ENCODE assay signal across 19 cellular contexts in genomic region chr2:159003555-159003954, GRCh38. TPM values are rescaled to one million over a fixed set of nuclear protein-coding genes. Genes with fewer than 3 reads are reported as not detected.
DNase-seq lines count a peak whose midpoint lies in the region; ATAC-seq and TF ChIP-seq lines count a peak whose summit lies in the region.
"Had no signal": no experiment of that assay in that cellular context is flagged by ENCODE, and none has a peak within 500 bp of the region (broad histone marks: within the 10 kb centered on the region; RNA-seq: fewer than 3 reads in every experiment).

No MANE protein-coding gene starts in this region.

- ATAC-seq in left cardiac atrium = peak; percentile 32 to 34
- no peak for ATAC-seq in HG03432 (IDR thresholded peaks at IDR 0.05; ENCODE audit: unreplicated experiment)

- no peak overlapping the region for H3K4me3 ChIP-seq in right atrium auricular region
- H3K4me3 ChIP-seq in stomach smooth muscle (ENCODE audit: low read length in 2 of 2) = no peak overlapping the region
- no peak overlapping the region for H3K4me3 ChIP-seq in smooth muscle cell
- H3K4me3 ChIP-seq: MG63, SK-N-MC had no signal

- 98% methylated on average over 13 of the region's 13 CpGs for WGBS in smooth muscle cell (ENCODE audit: low lambda C conversion rate)

- H3K27me3 ChIP-seq in right atrium auricular region (no peaks in the 10 kb centered on the region), stomach smooth muscle (ENCODE audit: control insufficient read depth in 1 of 2, insufficient read depth in 2 of 2, low read length in 2 of 2) (no peaks in the 10 kb centered on the region), smooth muscle cell (ENCODE audit: low read depth) (no peaks in the 10 kb centered on the region)
- H3K27me3 ChIP-seq: MG63 had no signal

- no peaks in the 10 kb centered on the region for H3F3A ChIP-seq in smooth muscle cell (ENCODE audit: low read depth)

- H3K4me1 ChIP-seq in right atrium auricular region (peaks cover 0 to 37% of the 10 kb centered on the region in 2 donors), stomach smooth muscle (ENCODE audit: control insufficient read depth, insufficient read depth, low read length) (peaks cover 28% of the 10 kb centered on the region), smooth muscle cell (ENCODE audit: low read depth) (no peaks in the 10 kb centered on the region)

- no peak overlapping the region for H3K27ac Mint-ChIP-seq in endothelial cell (ENCODE audit: unreplicated experiment)

- H3K4me3 Mint-ChIP-seq in endothelial cell (ENCODE audit: unreplicated experiment) = peak overlapping the region; percentile 9

- H3K79me2 ChIP-seq in smooth muscle cell (ENCODE audit: low read depth) = peaks cover 45% of the 10 kb centered on the region

- no peak overlapping the region for H3K4me2 ChIP-seq in smooth muscle cell

- H3K36me3 Mint-ChIP-seq in endothelial cell (ENCODE audit: low read depth, unreplicated experiment) = peaks cover 32% of the 10 kb centered on the region

- DNase-seq in left cardiac atrium (no peak), right atrium auricular region (ENCODE audit: low spot score) (no peak), NCI-H69 (lab: John Stamatoyannopoulos, UW) (peak; percentile 56), endothelial cell (ENCODE audit: low spot score) (no peak), smooth muscle cell (lab: John Stamatoyannopoulos, UW; ENCODE audit: unreplicated experiment) (no peak), DMS53 (lab: John Stamatoyannopoulos, UW) (no peak)
- DNase-seq: ACHN, C1 segment of cervical spinal cord, DMS79, MG63, NCI-H1417, NCI-H187, NCI-H446, NCI-H526, SHP77 had no signal

- peaks cover 6% of the 10 kb centered on the region for H3K27me3 Mint-ChIP-seq in endothelial cell (ENCODE audit: unreplicated experiment)

- no peak overlapping the region for H2AFZ ChIP-seq in smooth muscle cell (ENCODE audit: low read depth)

- no peaks in the 10 kb centered on the region for H3K9me3 Mint-ChIP-seq in endothelial cell (ENCODE audit: unreplicated experiment)

- no peak for TF ChIP-seq CTCF in right atrium auricular region (IDR thresholded peaks at IDR 0.05)
- TF ChIP-seq CTCF in endothelial cell (IDR thresholded peaks at IDR 0.05; ENCODE audit: unreplicated experiment) = no peak
- TF ChIP-seq CTCF in smooth muscle cell (IDR thresholded peaks at IDR 0.05; ENCODE audit: borderline replicate concordance, insufficient read depth, poor library complexity, severe bottlenecking) = no peak

- H4K20me1 ChIP-seq in smooth muscle cell (ENCODE audit: low read depth) = peaks cover 86% of the 10 kb centered on the region

- H3K9ac ChIP-seq in stomach smooth muscle (ENCODE audit: low read length in 2 of 2) = peak overlapping the region in 1 of 2 donors; percentile 13
- no peak overlapping the region for H3K9ac ChIP-seq in smooth muscle cell (ENCODE audit: low read depth)

- intact Hi-C loops in left cardiac atrium (cut with DNase I) = no loop called here

- no peaks in the 10 kb centered on the region for H3K9me3 ChIP-seq in right atrium auricular region
- no peaks in the 10 kb centered on the region for H3K9me3 ChIP-seq in stomach smooth muscle (ENCODE audit: control insufficient read depth in 2 of 2, low read length in 2 of 2)
- H3K9me3 ChIP-seq in smooth muscle cell (replicated peaks; ENCODE audit: low read depth) = no peaks in the 10 kb centered on the region
- H3K9me3 ChIP-seq: MG63 had no signal

- H3K36me3 ChIP-seq in right atrium auricular region (peaks cover 9% of the 10 kb centered on the region), stomach smooth muscle (ENCODE audit: control insufficient read depth in 2 of 2, insufficient read depth in 2 of 2, low read length in 2 of 2) (peaks cover 0 to 7% of the 10 kb centered on the region in 2 donors), smooth muscle cell (ENCODE audit: low read depth) (no peaks in the 10 kb centered on the region)

- no peaks in the 10 kb centered on the region for H3K4me1 Mint-ChIP-seq in endothelial cell (ENCODE audit: unreplicated experiment)

- H3K27ac ChIP-seq in right atrium auricular region = no peak overlapping the region
- H3K27ac ChIP-seq in stomach smooth muscle (ENCODE audit: low read length) = peak overlapping the region; percentile 41
- no peak overlapping the region for H3K27ac ChIP-seq in smooth muscle cell (ENCODE audit: low read depth)
- H3K27ac ChIP-seq: 22Rv1, SK-N-MC had no signal

RNA-seq across cellular contexts. Expression of gene TANC1, which starts 35.1 kb away (rescaled TPM):
- total RNA-seq in left cardiac atrium (10 to 100 TPM; 38.6 to 80.7 TPM), right atrium auricular region (10 to 100 TPM; 51.8 to 58.9 TPM), endothelial cell (ENCODE audit: unreplicated experiment) (84.1 TPM), smooth muscle cell (30.8 and 35.3 TPM in 2 replicates)
- polyA plus RNA-seq in smooth muscle cell = 9.1 and 17.0 TPM in 2 replicates
